Comparison of ENCODE assay signal across 8 cellular contexts in the genomic region with DNA sequence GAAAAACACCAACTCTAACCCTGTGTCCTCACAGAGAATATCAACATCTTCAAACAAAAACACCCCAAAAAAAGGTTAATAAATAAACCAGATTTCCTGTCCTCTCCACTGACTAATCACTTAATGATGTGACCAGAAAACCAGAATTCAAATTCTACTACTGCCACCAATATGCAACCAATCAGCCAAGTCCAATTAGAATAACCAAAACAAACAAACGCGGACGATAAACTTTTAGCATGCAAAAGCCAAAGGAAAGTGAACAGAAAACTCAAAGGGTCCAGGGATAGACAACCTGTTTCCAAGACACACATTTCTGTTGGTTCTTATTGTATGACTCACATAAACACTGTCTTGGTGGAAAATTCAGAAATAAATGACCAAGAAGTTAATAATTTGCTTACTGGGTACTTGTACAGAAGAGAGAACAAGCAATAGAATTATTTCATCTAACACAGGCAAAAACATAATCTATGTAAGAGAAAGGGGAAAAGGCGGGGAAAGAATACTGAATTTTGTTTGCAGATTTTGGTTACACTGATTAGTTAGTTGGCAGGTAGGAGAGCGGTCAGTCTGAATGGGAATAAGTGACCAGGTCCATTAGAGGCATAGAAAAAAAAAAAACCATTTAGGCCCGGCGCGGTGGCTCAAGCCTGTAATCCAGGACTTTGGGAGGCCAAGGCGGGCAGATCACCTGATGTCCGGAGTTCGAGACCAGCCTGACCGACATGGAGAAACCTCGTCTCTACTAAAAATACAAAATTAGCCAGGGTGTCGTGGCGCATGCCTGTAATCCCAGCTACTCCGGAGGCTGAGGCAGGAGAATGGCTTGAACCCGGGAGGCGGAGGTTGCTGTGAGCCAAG. TPM values are rescaled to one million over a fixed set of nuclear protein-coding genes. Genes with fewer than 3 reads are reported as not detected.
DNase-seq lines count a peak whose midpoint lies in the region; ATAC-seq and TF ChIP-seq lines count a peak whose summit lies in the region.

No MANE protein-coding gene starts in this region.

- CTCF ChIA-PET in HCT116 (lab: Charles Lee): no interaction called here

- peaks cover 27% of the 10 kb centered on the region for H3K4me1 Mint-ChIP-seq in activated T-helper 2 cell treated with anti-CD3 and anti-CD28 coated beads, Interferon-gamma antibody, Interleukin-2, Interleukin-4, amounts not matched to agents 10 μg/mL and 5 μg/mL and 100 μg/mL, durations not matched to agents 14 hours and 24 hours and 36 hours (ENCODE audit: low read depth)

- H4K20me1 ChIP-seq in HCT116 (ENCODE audit: insufficient read depth): no peaks in the 10 kb centered on the region

- peak overlapping the region; percentile 41 for H3K4me3 Mint-ChIP-seq in activated T-helper 2 cell treated with anti-CD3 and anti-CD28 coated beads, Interferon-gamma antibody, Interleukin-2, Interleukin-4, amounts not matched to agents 10 μg/mL and 5 μg/mL and 100 μg/mL, durations not matched to agents 14 hours and 24 hours and 36 hours (ENCODE audit: low read depth)

- no peak for TF ChIP-seq CTCF in C4-2B (conservative IDR thresholded peaks at IDR 0.05)
- TF ChIP-seq CTCF in HCT116 (IDR thresholded peaks at IDR 0.05 in 2 of 3, conservative IDR thresholded peaks at IDR 0.05 in 1 of 3; ENCODE audit: borderline replicate concordance in 1 of 3, insufficient read depth in 1 of 3, low read depth in 2 of 3, low read length in 2 of 3): no peak

- BruUV-seq in HCT116 (replicated peaks; lab: Mats Ljungman, UMichigan): no TSS peak

- peaks cover 44 to 61% of the 10 kb centered on the region in 2 experiments for H3K4me1 ChIP-seq in HCT116 (ENCODE audit: control insufficient read depth in 1 of 2, insufficient read depth in 2 of 2, low read length in 2 of 2)

- H3K36me3 Mint-ChIP-seq in activated T-helper 2 cell treated with anti-CD3 and anti-CD28 coated beads, Interferon-gamma antibody, Interleukin-2, Interleukin-4, amounts not matched to agents 10 μg/mL and 5 μg/mL and 100 μg/mL, durations not matched to agents 14 hours and 24 hours and 36 hours (ENCODE audit: low read depth): peaks cover 17% of the 10 kb centered on the region

- no peak overlapping the region for H3K4me3 ChIP-seq in HCT116 (replicated peaks in 1 of 2; ENCODE audit: low read depth in 1 of 2, low read length in 2 of 2)

- peak overlapping the region; percentile 94 for H3K9ac ChIP-seq in HCT116 (ENCODE audit: low read length)

- peaks cover 16% of the 10 kb centered on the region for H3K79me2 ChIP-seq in HCT116 (ENCODE audit: insufficient read depth, low read length)

- no peaks in the 10 kb centered on the region for H3K27me3 ChIP-seq in HCT116 (ENCODE audit: insufficient read depth, low read length)

- no peak for ATAC-seq in HCT116
- no peak for ATAC-seq in GM21825 (IDR thresholded peaks at IDR 0.05; ENCODE audit: unreplicated experiment)
- ATAC-seq in GM21723 (IDR thresholded peaks at IDR 0.05; ENCODE audit: unreplicated experiment): no peak
- ATAC-seq in GM19328 (IDR thresholded peaks at IDR 0.05; ENCODE audit: unreplicated experiment): no peak

- no peak overlapping the region for H2AFZ ChIP-seq in HCT116 (ENCODE audit: low read depth, low read length, poor library complexity, severe bottlenecking)

- TF ChIP-seq POLR2A in HCT116 (IDR thresholded peaks at IDR 0.05; ENCODE audit: borderline replicate concordance, extremely low read depth, insufficient read depth, insufficient read length): no peak

- DNase-seq in HCT116 (ENCODE audit: low read depth, low spot score) (peak; percentile 45), left kidney (ENCODE audit: low read depth, low spot score) (peak; percentile 53), SKM-1 (lab: John Stamatoyannopoulos, UW; ENCODE audit: unreplicated experiment) (no peak)
- no peak for DNase-seq in activated T-helper 2 cell treated with anti-CD3 and anti-CD28 coated beads, Interferon-gamma antibody, Interleukin-2, Interleukin-4, amounts not matched to agents 10 μg/mL and 5 μg/mL and 100 μg/mL, durations not matched to agents 14 hours and 24 hours and 36 hours (ENCODE audit: low spot score)

- H3K9me2 ChIP-seq in HCT116 (ENCODE audit: insufficient read depth): no peaks in the 10 kb centered on the region

- H3K27ac ChIP-seq in C4-2B (peak overlapping the region; percentile 100), HCT116 (ENCODE audit: low read depth, low read length) (peak overlapping the region; percentile 99)

- H3K36me3 ChIP-seq in HCT116 (ENCODE audit: control insufficient read depth in 1 of 2, insufficient read depth in 2 of 2, low read length in 2 of 2): no peaks in the 10 kb centered on the region; a peak in 1 of 4 replicates

- peak overlapping the region; percentile 82 for H3K4me2 ChIP-seq in HCT116 (ENCODE audit: low read length)

- H3K9me3 Mint-ChIP-seq in activated T-helper 2 cell treated with anti-CD3 and anti-CD28 coated beads, Interferon-gamma antibody, Interleukin-2, Interleukin-4, amounts not matched to agents 10 μg/mL and 5 μg/mL and 100 μg/mL, durations not matched to agents 14 hours and 24 hours and 36 hours: no peaks in the 10 kb centered on the region

- POLR2A ChIA-PET in HCT116 (lab: Charles Lee): interaction anchor here (2.8 to 3.2 kb wide), 2 partner anchors 17 to 89 kb away, joined by 13 to 20 read pairs; a partner anchor contains a TSS

- RAD21 ChIA-PET in HCT116 (lab: Charles Lee; ENCODE audit: low non-redundant PET in 1 of 2, low total read pairs in 2 of 2, uncharacterized antibody in 2 of 2, unreplicated experiment in 2 of 2): no interaction called here

- H3K27me3 Mint-ChIP-seq in activated T-helper 2 cell treated with anti-CD3 and anti-CD28 coated beads, Interferon-gamma antibody, Interleukin-2, Interleukin-4, amounts not matched to agents 10 μg/mL and 5 μg/mL and 100 μg/mL, durations not matched to agents 14 hours and 24 hours and 36 hours (ENCODE audit: low read depth): no peaks in the 10 kb centered on the region

- no peak for TF ChIP-seq RAD21 in HCT116 (IDR thresholded peaks at IDR 0.05; ENCODE audit: low read depth)

- no peaks in the 10 kb centered on the region for H3K9me3 ChIP-seq in HCT116 (ENCODE audit: control insufficient read depth in 1 of 2, insufficient read depth in 1 of 2, low read depth in 1 of 2, low read length in 2 of 2)

- H3K27ac Mint-ChIP-seq in activated T-helper 2 cell treated with anti-CD3 and anti-CD28 coated beads, Interferon-gamma antibody, Interleukin-2, Interleukin-4, amounts not matched to agents 10 μg/mL and 5 μg/mL and 100 μg/mL, durations not matched to agents 14 hours and 24 hours and 36 hours: peak overlapping the region; percentile 99

- intact Hi-C loops in HCT116 (cut with micrococcal nuclease): loop anchor here (1.0 to 2.0 kb wide), 2 partner anchors 18 to 95 kb away; a partner anchor contains a TSS
- intact Hi-C loops in activated T-helper 2 cell treated with anti-CD3 and anti-CD28 coated beads, Interferon-gamma antibody, Interleukin-2, Interleukin-4, amounts not matched to agents 10 μg/mL and 5 μg/mL and 100 μg/mL, durations not matched to agents 14 hours and 24 hours and 36 hours (cut with micrococcal nuclease): loop anchor here (2.0 to 5.0 kb wide), 2 partner anchors 111 to 1011 kb away; a partner anchor contains a TSS

TF ChIP-seq in HCT116, 20 proteins besides CTCF, POLR2A, EP300 and RAD21:
- TF ChIP-seq SRF (IDR thresholded peaks at IDR 0.05; ENCODE audit: low read depth): no peak
- no peak; the same call in 1 of the 2 replicates for TF ChIP-seq CEBPB (IDR thresholded peaks at IDR 0.05; ENCODE audit: low read depth)
- peak; percentile 32; the same call in 1 of the 2 replicates for TF ChIP-seq JUND (IDR thresholded peaks at IDR 0.05)
- TF ChIP-seq SP1 (IDR thresholded peaks at IDR 0.05; ENCODE audit: low read depth): peak; percentile 38
- peak; percentile 55 for TF ChIP-seq FOSL1 (IDR thresholded peaks at IDR 0.05; ENCODE audit: low read depth)
- no peak for TF ChIP-seq ZFX (IDR thresholded peaks at IDR 0.05)

RNA-seq across cellular contexts. Expression of gene HFE, which starts 34.1 kb away (rescaled TPM):
- 9.8 TPM for total RNA-seq in HCT116 (2021; ENCODE audit: unreplicated experiment)
- 12.0 and 13.4 TPM in 2 replicates for polyA plus RNA-seq in HCT116 (2012)
- 0.32 and 0.39 TPM in 2 replicates for total RNA-seq in activated T-helper 2 cell treated with anti-CD3 and anti-CD28 coated beads, Interferon-gamma antibody, Interleukin-2, Interleukin-4, amounts not matched to agents 10 μg/mL and 5 μg/mL and 100 μg/mL, durations not matched to agents 14 hours and 24 hours and 36 hours

Comparison
In these comparisons a context has a peak if more than half of its experiments do, and no peak if none do; other contexts are left out.
1. DNase-seq: peak in HCT116 (single experiment) and left kidney (single experiment); none in activated T-helper 2 cell treated with anti-CD3 and anti-CD28 coated beads, Interferon-gamma antibody, Interleukin-2, Interleukin-4, amounts not matched to agents 10 μg/mL and 5 μg/mL and 100 μg/mL, durations not matched to agents 14 hours and 24 hours and 36 hours (single experiment) and SKM-1 (single experiment).